In the genomic region with DNA sequence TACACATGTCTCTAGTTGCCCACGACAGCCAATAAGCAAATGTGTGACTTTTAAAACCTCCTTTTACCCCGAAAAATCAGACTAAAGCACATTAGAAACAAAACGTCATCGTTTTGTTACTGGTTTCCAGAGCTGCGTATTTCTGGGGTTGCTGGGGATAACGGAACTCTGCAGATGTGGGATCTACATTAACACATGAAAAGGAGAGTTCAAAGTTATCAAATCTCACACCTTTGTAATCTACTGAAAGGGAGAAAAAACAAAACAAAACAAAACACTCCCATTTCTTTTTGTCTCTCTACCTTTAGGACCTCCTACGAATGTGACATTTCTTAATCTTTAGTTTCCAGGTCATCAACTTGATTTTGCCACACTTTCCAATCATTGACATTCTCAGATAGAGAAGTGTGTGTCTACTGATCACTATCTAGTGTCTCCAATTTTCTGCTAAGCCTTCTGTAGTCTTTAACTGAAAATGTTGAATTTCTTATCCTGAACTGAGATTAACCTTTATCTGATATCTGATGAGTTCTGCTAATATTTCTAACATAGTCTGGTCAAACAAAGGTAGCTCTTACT, we compare ENCODE assay signal across 16 cellular contexts.
DNase-seq lines count a peak whose midpoint lies in the region; ATAC-seq, FAIRE-seq and TF ChIP-seq lines count a peak whose summit lies in the region.
"Had no signal": no experiment of that assay in that cellular context is flagged by ENCODE, and none has a peak within 500 bp of the region (broad histone marks: within the 10 kb centered on the region; RNA-seq: fewer than 3 reads in every experiment).

No MANE protein-coding gene starts in this region.

- intact Hi-C loops in CD8-positive, alpha-beta T cell (cut with DNase I, micrococcal nuclease): loop anchor here in 1 of 2 experiments (1.0 kb wide), 1 partner anchor 15 kb away; no protein-coding TSS in a partner anchor
- intact Hi-C loops in activated T-helper 1 cell treated with anti-CD3 and anti-CD28 coated beads, Interleukin-12 subunit alpha, Interleukin-12 subunit beta, Interleukin-2, Interleukin-4 antibody, amounts not matched to agents 30 ng/mL and 10 ng/mL and 1 ng/mL, durations not matched to agents 14 hours and 24 hours and 36 hours (cut with micrococcal nuclease): no loop called here
- intact Hi-C loops in pancreas (cut with DNase I): no loop called here

- H3K27ac Mint-ChIP-seq in CD8-positive, alpha-beta T cell: peak overlapping the region; percentile 84
- peak overlapping the region; percentile 8 for H3K27ac Mint-ChIP-seq in activated T-helper 1 cell treated with anti-CD3 and anti-CD28 coated beads, Interleukin-12 subunit alpha, Interleukin-12 subunit beta, Interleukin-2, Interleukin-4 antibody, amounts not matched to agents 30 ng/mL and 10 ng/mL and 1 ng/mL, durations not matched to agents 14 hours and 24 hours and 36 hours
- peak overlapping the region; percentile 56 to 94 (median 92) for H3K27ac Mint-ChIP-seq in immature natural killer cell

- no peak overlapping the region for H3K27ac ChIP-seq in CD8-positive, alpha-beta T cell (ENCODE audit: low read depth, low read length)
- peak overlapping the region; percentile 17 to 80 (median 46) for H3K27ac ChIP-seq in pancreas
- no peak overlapping the region for H3K27ac ChIP-seq in right atrium auricular region
- H3K27ac ChIP-seq: KMS-11 had no signal

- H3K4me1 ChIP-seq in CD8-positive, alpha-beta T cell (ENCODE audit: insufficient read depth, low read length): peaks cover 27% of the 10 kb centered on the region
- peaks cover 19 to 59% (median 54%) of the 10 kb centered on the region in 3 donors for H3K4me1 ChIP-seq in pancreas
- H3K4me1 ChIP-seq in right atrium auricular region: peaks cover 0 to 13% of the 10 kb centered on the region in 2 donors

- H3K4me3 ChIP-seq in CD8-positive, alpha-beta T cell (ENCODE audit: low read depth, low read length): no peak overlapping the region
- no peak overlapping the region for H3K4me3 ChIP-seq in pancreas
- H3K4me3 ChIP-seq in right atrium auricular region: no peak overlapping the region

- H3K4me3 Mint-ChIP-seq in CD8-positive, alpha-beta T cell: no peak overlapping the region
- no peak overlapping the region for H3K4me3 Mint-ChIP-seq in activated T-helper 1 cell treated with anti-CD3 and anti-CD28 coated beads, Interleukin-12 subunit alpha, Interleukin-12 subunit beta, Interleukin-2, Interleukin-4 antibody, amounts not matched to agents 30 ng/mL and 10 ng/mL and 1 ng/mL, durations not matched to agents 14 hours and 24 hours and 36 hours
- peak overlapping the region; percentile 57 to 87 (median 75) for H3K4me3 Mint-ChIP-seq in immature natural killer cell

- ATAC-seq in CD8-positive, alpha-beta T cell: peak; percentile 77
- ATAC-seq in pancreas: peak in 1 of 4 donors; percentile 3
- ATAC-seq: Panc1, Right ventricle myocardium inferior had no signal

- H3K4me1 Mint-ChIP-seq in CD8-positive, alpha-beta T cell (ENCODE audit: low read depth): peaks cover 47% of the 10 kb centered on the region
- peaks cover 38% of the 10 kb centered on the region for H3K4me1 Mint-ChIP-seq in activated T-helper 1 cell treated with anti-CD3 and anti-CD28 coated beads, Interleukin-12 subunit alpha, Interleukin-12 subunit beta, Interleukin-2, Interleukin-4 antibody, amounts not matched to agents 30 ng/mL and 10 ng/mL and 1 ng/mL, durations not matched to agents 14 hours and 24 hours and 36 hours (ENCODE audit: low read depth)
- peaks cover 69 to 86% of the 10 kb centered on the region in 2 donors for H3K4me1 Mint-ChIP-seq in immature natural killer cell

- H3K27me3 ChIP-seq in CD8-positive, alpha-beta T cell (ENCODE audit: insufficient read depth, low read length): no peaks in the 10 kb centered on the region
- H3K27me3 ChIP-seq in pancreas: no peaks in the 10 kb centered on the region
- H3K27me3 ChIP-seq in right atrium auricular region: no peaks in the 10 kb centered on the region

- H3K27me3 Mint-ChIP-seq in CD8-positive, alpha-beta T cell (ENCODE audit: low read depth): no peaks in the 10 kb centered on the region
- H3K27me3 Mint-ChIP-seq in activated T-helper 1 cell treated with anti-CD3 and anti-CD28 coated beads, Interleukin-12 subunit alpha, Interleukin-12 subunit beta, Interleukin-2, Interleukin-4 antibody, amounts not matched to agents 30 ng/mL and 10 ng/mL and 1 ng/mL, durations not matched to agents 14 hours and 24 hours and 36 hours (ENCODE audit: insufficient read depth): no peaks in the 10 kb centered on the region
- peaks cover 0 to 2% (median 2%) of the 10 kb centered on the region in 3 donors for H3K27me3 Mint-ChIP-seq in immature natural killer cell (ENCODE audit: low read depth in 3 of 3)

- TF ChIP-seq CTCF in CD8-positive, alpha-beta T cell (IDR thresholded peaks at IDR 0.05): no peak
- TF ChIP-seq CTCF in pancreas (IDR thresholded peaks at IDR 0.05) (no peak), right atrium auricular region (IDR thresholded peaks at IDR 0.05) (no peak)

- no peak for FAIRE-seq in pancreas (lab: Jason Lieb, UNC)

- DNase-seq in CD8-positive, alpha-beta T cell: peak in 1 of 7 experiments; percentile 49
- no peak for DNase-seq in activated T-helper 1 cell treated with anti-CD3 and anti-CD28 coated beads, Interleukin-12 subunit alpha, Interleukin-12 subunit beta, Interleukin-2, Interleukin-4 antibody, amounts not matched to agents 30 ng/mL and 10 ng/mL and 1 ng/mL, durations not matched to agents 14 hours and 24 hours and 36 hours (ENCODE audit: low spot score)
- DNase-seq in immature natural killer cell (peak; percentile 34 to 50 (median 38)), pancreas (no peak), NCI-H1436 treated with DMSO at 0.1 percent for 48 hours (lab: John Stamatoyannopoulos, UW) (no peak), right atrium auricular region (ENCODE audit: low spot score) (no peak), DMS153 (lab: John Stamatoyannopoulos, UW) (no peak)
- no peak for DNase-seq in activated T-cell treated with anti-CD3 and anti-CD28 coated beads, Interleukin-2, amount 50 U/mL, for 48 hours
- DNase-seq: H7, NCI-H1105 treated with DMSO at 0.1 percent for 48 hours, NCI-H1930, NCI-H2171 treated with DMSO at 0.1 percent for 48 hours, NCI-H774 had no signal

- H3K9me3 Mint-ChIP-seq in CD8-positive, alpha-beta T cell: no peaks in the 10 kb centered on the region
- no peaks in the 10 kb centered on the region for H3K9me3 Mint-ChIP-seq in activated T-helper 1 cell treated with anti-CD3 and anti-CD28 coated beads, Interleukin-12 subunit alpha, Interleukin-12 subunit beta, Interleukin-2, Interleukin-4 antibody, amounts not matched to agents 30 ng/mL and 10 ng/mL and 1 ng/mL, durations not matched to agents 14 hours and 24 hours and 36 hours
- H3K9me3 Mint-ChIP-seq in immature natural killer cell: no peaks in the 10 kb centered on the region

- CTCF ChIA-PET in CD8-positive, alpha-beta T cell (lab: Charles Lee): interaction anchor here (0.6 to 1.2 kb wide), 2 partner anchors 29 to 292 kb away, joined by 3 read pairs; no protein-coding TSS in a partner anchor

- no peaks in the 10 kb centered on the region for H3K36me3 Mint-ChIP-seq in CD8-positive, alpha-beta T cell
- peaks cover 4% of the 10 kb centered on the region for H3K36me3 Mint-ChIP-seq in activated T-helper 1 cell treated with anti-CD3 and anti-CD28 coated beads, Interleukin-12 subunit alpha, Interleukin-12 subunit beta, Interleukin-2, Interleukin-4 antibody, amounts not matched to agents 30 ng/mL and 10 ng/mL and 1 ng/mL, durations not matched to agents 14 hours and 24 hours and 36 hours (ENCODE audit: low read depth)
- peaks cover 0 to 4% (median 4%) of the 10 kb centered on the region in 3 donors for H3K36me3 Mint-ChIP-seq in immature natural killer cell

- POLR2A ChIA-PET in CD8-positive, alpha-beta T cell (lab: Charles Lee): interaction anchor here (3.6 kb wide), 1 partner anchor 17 kb away, joined by 15 read pairs; no protein-coding TSS in a partner anchor

- no peaks in the 10 kb centered on the region for H3K9me3 ChIP-seq in CD8-positive, alpha-beta T cell (ENCODE audit: low read length)
- H3K9me3 ChIP-seq in pancreas: no peaks in the 10 kb centered on the region
- no peaks in the 10 kb centered on the region for H3K9me3 ChIP-seq in right atrium auricular region

- no peaks in the 10 kb centered on the region for H3K36me3 ChIP-seq in CD8-positive, alpha-beta T cell (ENCODE audit: insufficient read depth, low read length)
- H3K36me3 ChIP-seq in pancreas (no peaks in the 10 kb centered on the region), right atrium auricular region (no peaks in the 10 kb centered on the region)

- 38 to 39% methylated on average over 7 of the region's 7 CpGs for WGBS in pancreas, 2 donors

Comparison
In these comparisons a context has a peak if more than half of its experiments do, and no peak if none do; other contexts are left out.
1. DNase-seq: peak in immature natural killer cell (3 of 3); none in activated T-helper 1 cell treated with anti-CD3 and anti-CD28 coated beads, Interleukin-12 subunit alpha, Interleukin-12 subunit beta, Interleukin-2, Interleukin-4 antibody, amounts not matched to agents 30 ng/mL and 10 ng/mL and 1 ng/mL, durations not matched to agents 14 hours and 24 hours and 36 hours (single experiment), pancreas (0 of 6), NCI-H1436 treated with DMSO at 0.1 percent for 48 hours (single experiment), activated T-cell treated with anti-CD3 and anti-CD28 coated beads, Interleukin-2, amount 50 U/mL, for 48 hours (0 of 2), right atrium auricular region (single experiment) and DMS153 (single experiment).
2. H3K27ac ChIP-seq: peak in pancreas (4 of 4); none in CD8-positive, alpha-beta T cell (single experiment) and right atrium auricular region (0 of 2).
3. H3K27ac Mint-ChIP-seq: peak in every context shown above with its lines; median percentile 92 in immature natural killer cell; 84 in CD8-positive, alpha-beta T cell; 8 in activated T-helper 1 cell treated with anti-CD3 and anti-CD28 coated beads, Interleukin-12 subunit alpha, Interleukin-12 subunit beta, Interleukin-2, Interleukin-4 antibody, amounts not matched to agents 30 ng/mL and 10 ng/mL and 1 ng/mL, durations not matched to agents 14 hours and 24 hours and 36 hours.
4. H3K4me3 Mint-ChIP-seq: peak in immature natural killer cell (5 of 5); none in CD8-positive, alpha-beta T cell (single experiment) and activated T-helper 1 cell treated with anti-CD3 and anti-CD28 coated beads, Interleukin-12 subunit alpha, Interleukin-12 subunit beta, Interleukin-2, Interleukin-4 antibody, amounts not matched to agents 30 ng/mL and 10 ng/mL and 1 ng/mL, durations not matched to agents 14 hours and 24 hours and 36 hours (single experiment).